ENCODE assay signal across 14 cellular contexts in genomic region chr4:170083546-170083945, GRCh38. TPM values are rescaled to one million over a fixed set of nuclear protein-coding genes. Genes with fewer than 3 reads are reported as not detected.
DNase-seq lines count a peak whose midpoint lies in the region; ATAC-seq and TF ChIP-seq lines count a peak whose summit lies in the region.
"Had no signal": no experiment of that assay in that cellular context is flagged by ENCODE, and none has a peak within 500 bp of the region (broad histone marks: within the 10 kb centered on the region; RNA-seq: fewer than 3 reads in every experiment).

No MANE protein-coding gene starts in this region.

- no peak overlapping the region for H3K4me3 Mint-ChIP-seq in stimulated activated naive B cell treated with anti-CD40 and anti-IgM and Interleukin-4, amounts not matched to agents 10 μg/mL and 1 μg/mL and 100 μg/mL, for 72 hours
- no peak overlapping the region for H3K4me3 Mint-ChIP-seq in activated naive CD8-positive, alpha-beta T cell treated with anti-CD3 and anti-CD28 coated beads for 36 hours

- H3K27me3 Mint-ChIP-seq in stimulated activated naive B cell treated with anti-CD40 and anti-IgM and Interleukin-4, amounts not matched to agents 10 μg/mL and 1 μg/mL and 100 μg/mL, for 72 hours = peaks cover 15 to 17% of the 10 kb centered on the region in 2 donors
- H3K27me3 Mint-ChIP-seq in activated naive CD8-positive, alpha-beta T cell treated with anti-CD3 and anti-CD28 coated beads for 36 hours = peaks cover 29% of the 10 kb centered on the region

- H3K4me3 ChIP-seq in NB4 (ENCODE audit: low read depth, low read length) = no peak overlapping the region

- H3K36me3 Mint-ChIP-seq in stimulated activated naive B cell treated with anti-CD40 and anti-IgM and Interleukin-4, amounts not matched to agents 10 μg/mL and 1 μg/mL and 100 μg/mL, for 72 hours = peaks cover 0 to 1% of the 10 kb centered on the region in 2 donors
- no peaks in the 10 kb centered on the region for H3K36me3 Mint-ChIP-seq in activated naive CD8-positive, alpha-beta T cell treated with anti-CD3 and anti-CD28 coated beads for 36 hours

- peak; percentile 51 for ATAC-seq in HG03565 (IDR thresholded peaks at IDR 0.05; ENCODE audit: unreplicated experiment)
- ATAC-seq in stimulated activated naive B cell treated with anti-CD40 and anti-IgM and Interleukin-4, amounts not matched to agents 10 μg/mL and 1 μg/mL and 100 μg/mL, for 72 hours (replicated peaks) = peak; percentile 54 to 55
- ATAC-seq in GM21515 (IDR thresholded peaks at IDR 0.05; ENCODE audit: unreplicated experiment) = no peak
- ATAC-seq: Panc1 had no signal

- H3K9me3 Mint-ChIP-seq in stimulated activated naive B cell treated with anti-CD40 and anti-IgM and Interleukin-4, amounts not matched to agents 10 μg/mL and 1 μg/mL and 100 μg/mL, for 72 hours = peaks cover 0 to 5% of the 10 kb centered on the region in 2 donors
- peaks cover 2% of the 10 kb centered on the region for H3K9me3 Mint-ChIP-seq in activated naive CD8-positive, alpha-beta T cell treated with anti-CD3 and anti-CD28 coated beads for 36 hours

- no peak overlapping the region for H3K27ac Mint-ChIP-seq in stimulated activated naive B cell treated with anti-CD40 and anti-IgM and Interleukin-4, amounts not matched to agents 10 μg/mL and 1 μg/mL and 100 μg/mL, for 72 hours
- no peak overlapping the region for H3K27ac Mint-ChIP-seq in activated naive CD8-positive, alpha-beta T cell treated with anti-CD3 and anti-CD28 coated beads for 36 hours

- intact Hi-C loops in cardiac septum (cut with DNase I) = no loop called here

- no peak for TF ChIP-seq POLR2A in NB4 (IDR thresholded peaks at IDR 0.05; ENCODE audit: extremely low read depth, insufficient read length)

- peaks cover 0 to 10% of the 10 kb centered on the region in 2 donors for H3K4me1 Mint-ChIP-seq in stimulated activated naive B cell treated with anti-CD40 and anti-IgM and Interleukin-4, amounts not matched to agents 10 μg/mL and 1 μg/mL and 100 μg/mL, for 72 hours
- no peaks in the 10 kb centered on the region for H3K4me1 Mint-ChIP-seq in activated naive CD8-positive, alpha-beta T cell treated with anti-CD3 and anti-CD28 coated beads for 36 hours

- TF ChIP-seq CTCF in NB4 (IDR thresholded peaks at IDR 0.05; ENCODE audit: low read depth, low read length) = no peak

- peak; percentile 19 for DNase-seq in NB4 (ENCODE audit: low read depth)
- DNase-seq in SIG-M5 (lab: John Stamatoyannopoulos, UW) = peak; percentile 1
- DNase-seq in stimulated activated naive B cell treated with anti-CD40 and anti-IgM and Interleukin-4, amounts not matched to agents 10 μg/mL and 1 μg/mL and 100 μg/mL, for 72 hours = no peak
- no peak for DNase-seq in activated naive CD8-positive, alpha-beta T cell treated with anti-CD3 and anti-CD28 coated beads for 36 hours
- no peak for DNase-seq in cardiac septum (ENCODE audit: low spot score)
- DNase-seq: DND-41, GOT3, NCI-H1048, NCI-H1436, NCI-H2081, NCI-H748 treated with DMSO at 0.1 percent for 48 hours had no signal

RNA-seq across cellular contexts. Expression of gene AADAT, which starts 6.2 kb away (rescaled TPM):
- under 1 TPM in 1 of 2 experiments, not detected in 1; 0.20 TPM for total RNA-seq in activated naive CD8-positive, alpha-beta T cell treated with anti-CD3 and anti-CD28 coated beads for 36 hours
- 2.0 TPM for total RNA-seq in cardiac septum

RNA-seq across cellular contexts. Expression of gene MFAP3L, which starts 57.4 kb away (rescaled TPM):
- 1 to 10 TPM; 1.0 to 2.2 TPM for total RNA-seq in activated naive CD8-positive, alpha-beta T cell treated with anti-CD3 and anti-CD28 coated beads for 36 hours
- 1.2 TPM for total RNA-seq in cardiac septum

Comparison
In these comparisons a context has a peak if more than half of its experiments do, and no peak if none do; other contexts are left out.
1. DNase-seq: peak in NB4 (single experiment) and SIG-M5 (single experiment); none in stimulated activated naive B cell treated with anti-CD40 and anti-IgM and Interleukin-4, amounts not matched to agents 10 μg/mL and 1 μg/mL and 100 μg/mL, for 72 hours (single experiment), activated naive CD8-positive, alpha-beta T cell treated with anti-CD3 and anti-CD28 coated beads for 36 hours (single experiment) and cardiac septum (single experiment).